Comparison of ENCODE assay signal across 1 cellular context in genomic region chr2:230267556-230267955, GRCh38.
TF ChIP-seq lines count a peak whose summit lies in the region.

No MANE protein-coding gene starts in this region.

TF ChIP-seq in GM12878, 131 proteins besides CTCF, POLR2A, EP300 and RAD21 (continued from another document and continues in another):
- TF ChIP-seq GABPA (IDR thresholded peaks at IDR 0.05; ENCODE audit: low read depth) (no peak), TBL1XR1 (IDR thresholded peaks at IDR 0.05; ENCODE audit: low read depth, low read length) (peak; percentile 51; the same call in 1 of the 2 replicates), BACH1 (IDR thresholded peaks at IDR 0.05; ENCODE audit: borderline replicate concordance) (peak; percentile 80; the same call in 1 of the 2 replicates), BCL11A (IDR thresholded peaks at IDR 0.05; ENCODE audit: low read depth, low read length) (peak; percentile 97), ATF2 (IDR thresholded peaks at IDR 0.05; ENCODE audit: low read length) (peak; percentile 94), ZZZ3 (IDR thresholded peaks at IDR 0.05; ENCODE audit: control insufficient read depth, insufficient read length, low read depth) (no peak), MTA3 (IDR thresholded peaks at IDR 0.05; ENCODE audit: borderline replicate concordance, low read length) (peak; percentile 73; the same call in 1 of the 2 replicates), SUPT20H (IDR thresholded peaks at IDR 0.05; ENCODE audit: borderline replicate concordance, control insufficient read depth, low read depth, low read length) (no peak), EED (IDR thresholded peaks at IDR 0.05; ENCODE audit: low read depth) (peak; percentile 86), JUND (IDR thresholded peaks at IDR 0.05; ENCODE audit: low read depth, low read length) (peak; percentile 25; the same call in 1 of the 2 replicates), IKZF2 (IDR thresholded peaks at IDR 0.05) (peak; percentile 95 to 96), GATAD2B (conservative IDR thresholded peaks at IDR 0.05; ENCODE audit: low read depth) (0 out of 2 replicates have a peak, but pooled peaks have one; percentile 24), BHLHE40 (IDR thresholded peaks at IDR 0.05; ENCODE audit: borderline replicate concordance in 1 of 2, low read depth in 2 of 2, low read length in 1 of 2) (peak; percentile 97), RUNX3 (IDR thresholded peaks at IDR 0.05; ENCODE audit: low read length) (peak; percentile 89), REST (IDR thresholded peaks at IDR 0.05; ENCODE audit: low read depth, low read length) (peak; percentile 36; the same call in 1 of the 2 replicates), PBX3 (IDR thresholded peaks at IDR 0.05; ENCODE audit: insufficient replicate concordance, low read depth, low read length) (peak; percentile 77), MLLT1 (IDR thresholded peaks at IDR 0.05) (no peak), CEBPB (IDR thresholded peaks at IDR 0.05; ENCODE audit: borderline replicate concordance in 1 of 2, low read depth in 2 of 2, low read length in 2 of 2) (no peak), NR2F1 (conservative IDR thresholded peaks at IDR 0.05) (peak; percentile 71), RELB (IDR thresholded peaks at IDR 0.05; ENCODE audit: low read depth) (peak; percentile 92), ZBED1 (IDR thresholded peaks at IDR 0.05; ENCODE audit: borderline replicate concordance) (peak; percentile 92), POU2F2 (IDR thresholded peaks at IDR 0.05; ENCODE audit: borderline replicate concordance, low read depth, low read length) (peak; percentile 71), SIX5 (IDR thresholded peaks at IDR 0.05; ENCODE audit: low read depth, low read length, severe bottlenecking) (no peak), NBN (IDR thresholded peaks at IDR 0.05) (no peak), ASH2L (IDR thresholded peaks at IDR 0.05; ENCODE audit: borderline replicate concordance, low read depth) (no peak), CREB1 (IDR thresholded peaks at IDR 0.05; ENCODE audit: low read depth) (0 out of 2 replicates have a peak, but pooled peaks have one; percentile 42), SKIL (IDR thresholded peaks at IDR 0.05; ENCODE audit: low read depth, poor library complexity, severe bottlenecking) (peak; percentile 88), POLR2AphosphoS2 (IDR thresholded peaks at IDR 0.05; ENCODE audit: low read depth, low read length) (no peak), NFIC (IDR thresholded peaks at IDR 0.05; ENCODE audit: low read depth, low read length) (peak; percentile 98), PKNOX1 (IDR thresholded peaks at IDR 0.05) (peak; percentile 93), MYB (IDR thresholded peaks at IDR 0.05; ENCODE audit: borderline replicate concordance, low read depth, low read length) (no peak; the same call in 1 of the 2 replicates), BMI1 (IDR thresholded peaks at IDR 0.05; ENCODE audit: borderline replicate concordance) (peak; percentile 81; the same call in 1 of the 2 replicates), NFYA (IDR thresholded peaks at IDR 0.05; ENCODE audit: borderline replicate concordance, low read depth, low read length) (no peak), ZBTB40 (IDR thresholded peaks at IDR 0.05; ENCODE audit: borderline replicate concordance) (no peak), ZSCAN29 (IDR thresholded peaks at IDR 0.05) (no peak), IRF4 (IDR thresholded peaks at IDR 0.05; ENCODE audit: low read depth, low read length) (peak; percentile 79), NKRF (conservative IDR thresholded peaks at IDR 0.05) (no peak), MTA2 (IDR thresholded peaks at IDR 0.05; ENCODE audit: low read depth) (peak; percentile 96), PAX5 (IDR thresholded peaks at IDR 0.05; ENCODE audit: borderline replicate concordance, low read depth, low read length) (peak; percentile 88), SP1 (IDR thresholded peaks at IDR 0.05; ENCODE audit: low read depth, low read length) (peak; percentile 42), ZNF274 (IDR thresholded peaks at IDR 0.05; ENCODE audit: insufficient read depth, insufficient read length) (no peak), CREM (IDR thresholded peaks at IDR 0.05; ENCODE audit: low read depth) (peak; percentile 80), YY1 (IDR thresholded peaks at IDR 0.05; ENCODE audit: low read depth, low read length) (0 out of 2 replicates have a peak, but pooled peaks have one; percentile 10), MEF2B (IDR thresholded peaks at IDR 0.05; ENCODE audit: partially characterized antibody, poor library complexity, severe bottlenecking) (peak; percentile 64)
